1 cellular context compared by ENCODE assay signal in genomic region chr14:34722723-34723545, GRCh38.
TF ChIP-seq lines count a peak whose summit lies in the region.

No MANE protein-coding gene starts in this region.

TF ChIP-seq in HepG2, 621 proteins besides CTCF, POLR2A, EP300 and RAD21 (continued from another document and continues in another):
- TF ChIP-seq, protein P1, sequence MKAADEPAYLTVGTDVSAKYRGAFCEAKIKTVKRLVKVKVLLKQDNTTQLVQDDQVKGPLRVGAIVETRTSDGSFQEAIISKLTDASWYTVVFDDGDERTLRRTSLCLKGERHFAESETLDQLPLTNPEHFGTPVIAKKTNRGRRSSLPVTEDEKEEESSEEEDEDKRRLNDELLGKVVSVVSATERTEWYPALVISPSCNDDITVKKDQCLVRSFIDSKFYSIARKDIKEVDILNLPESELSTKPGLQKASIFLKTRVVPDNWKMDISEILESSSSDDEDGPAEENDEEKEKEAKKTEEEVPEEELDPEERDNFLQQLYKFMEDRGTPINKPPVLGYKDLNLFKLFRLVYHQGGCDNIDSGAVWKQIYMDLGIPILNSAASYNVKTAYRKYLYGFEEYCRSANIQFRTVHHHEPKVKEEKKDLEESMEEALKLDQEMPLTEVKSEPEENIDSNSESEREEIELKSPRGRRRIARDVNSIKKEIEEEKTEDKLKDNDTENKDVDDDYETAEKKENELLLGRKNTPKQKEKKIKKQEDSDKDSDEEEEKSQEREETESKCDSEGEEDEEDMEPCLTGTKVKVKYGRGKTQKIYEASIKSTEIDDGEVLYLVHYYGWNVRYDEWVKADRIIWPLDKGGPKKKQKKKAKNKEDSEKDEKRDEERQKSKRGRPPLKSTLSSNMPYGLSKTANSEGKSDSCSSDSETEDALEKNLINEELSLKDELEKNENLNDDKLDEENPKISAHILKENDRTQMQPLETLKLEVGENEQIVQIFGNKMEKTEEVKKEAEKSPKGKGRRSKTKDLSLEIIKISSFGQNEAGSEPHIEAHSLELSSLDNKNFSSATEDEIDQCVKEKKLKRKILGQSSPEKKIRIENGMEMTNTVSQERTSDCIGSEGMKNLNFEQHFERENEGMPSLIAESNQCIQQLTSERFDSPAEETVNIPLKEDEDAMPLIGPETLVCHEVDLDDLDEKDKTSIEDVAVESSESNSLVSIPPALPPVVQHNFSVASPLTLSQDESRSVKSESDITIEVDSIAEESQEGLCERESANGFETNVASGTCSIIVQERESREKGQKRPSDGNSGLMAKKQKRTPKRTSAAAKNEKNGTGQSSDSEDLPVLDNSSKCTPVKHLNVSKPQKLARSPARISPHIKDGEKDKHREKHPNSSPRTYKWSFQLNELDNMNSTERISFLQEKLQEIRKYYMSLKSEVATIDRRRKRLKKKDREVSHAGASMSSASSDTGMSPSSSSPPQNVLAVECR (CRISPR knock-in tag; IDR thresholded peaks at IDR 0.05; ENCODE audit: borderline replicate concordance), result peak; percentile 19; the same call in 1 of the 2 replicates
- no peak for TF ChIP-seq DBP (CRISPR knock-in tag; IDR thresholded peaks at IDR 0.05; ENCODE audit: not compliant biosample characterization)
- TF ChIP-seq ZNF12 (CRISPR knock-in tag; IDR thresholded peaks at IDR 0.05), result no peak
- no peak for TF ChIP-seq ZNF354B (CRISPR knock-in tag; IDR thresholded peaks at IDR 0.05)
- TF ChIP-seq ZNF580 (CRISPR knock-in tag; IDR thresholded peaks at IDR 0.05; ENCODE audit: borderline replicate concordance, low read depth), result peak; percentile 76
- TF ChIP-seq SAP130 (CRISPR knock-in tag; IDR thresholded peaks at IDR 0.05; ENCODE audit: low read depth), result peak; percentile 52; the same call in 1 of the 2 replicates
- TF ChIP-seq, protein P2, sequence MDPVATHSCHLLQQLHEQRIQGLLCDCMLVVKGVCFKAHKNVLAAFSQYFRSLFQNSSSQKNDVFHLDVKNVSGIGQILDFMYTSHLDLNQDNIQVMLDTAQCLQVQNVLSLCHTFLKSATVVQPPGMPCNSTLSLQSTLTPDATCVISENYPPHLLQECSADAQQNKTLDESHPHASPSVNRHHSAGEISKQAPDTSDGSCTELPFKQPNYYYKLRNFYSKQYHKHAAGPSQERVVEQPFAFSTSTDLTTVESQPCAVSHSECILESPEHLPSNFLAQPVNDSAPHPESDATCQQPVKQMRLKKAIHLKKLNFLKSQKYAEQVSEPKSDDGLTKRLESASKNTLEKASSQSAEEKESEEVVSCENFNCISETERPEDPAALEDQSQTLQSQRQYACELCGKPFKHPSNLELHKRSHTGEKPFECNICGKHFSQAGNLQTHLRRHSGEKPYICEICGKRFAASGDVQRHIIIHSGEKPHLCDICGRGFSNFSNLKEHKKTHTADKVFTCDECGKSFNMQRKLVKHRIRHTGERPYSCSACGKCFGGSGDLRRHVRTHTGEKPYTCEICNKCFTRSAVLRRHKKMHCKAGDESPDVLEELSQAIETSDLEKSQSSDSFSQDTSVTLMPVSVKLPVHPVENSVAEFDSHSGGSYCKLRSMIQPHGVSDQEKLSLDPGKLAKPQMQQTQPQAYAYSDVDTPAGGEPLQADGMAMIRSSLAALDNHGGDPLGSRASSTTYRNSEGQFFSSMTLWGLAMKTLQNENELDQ (CRISPR knock-in tag; IDR thresholded peaks at IDR 0.05; ENCODE audit: borderline replicate concordance), result peak; percentile 70; the same call in 1 of the 2 replicates
- TF ChIP-seq MAFF (IDR thresholded peaks at IDR 0.05; ENCODE audit: low read depth, low read length), result no peak
- no peak for TF ChIP-seq ZNF788 (CRISPR knock-in tag; IDR thresholded peaks at IDR 0.05; ENCODE audit: borderline replicate concordance)
- peak; percentile 49; the same call in 1 of the 2 replicates for TF ChIP-seq ZNF605 (CRISPR knock-in tag; IDR thresholded peaks at IDR 0.05)
- no peak for TF ChIP-seq ZNF850 (CRISPR knock-in tag; conservative IDR thresholded peaks at IDR 0.05)
- no peak for TF ChIP-seq KAT7 (CRISPR knock-in tag; IDR thresholded peaks at IDR 0.05; ENCODE audit: borderline replicate concordance)
- TF ChIP-seq ATF7 (IDR thresholded peaks at IDR 0.05), result no peak
- TF ChIP-seq ATF7 (CRISPR knock-in tag; IDR thresholded peaks at IDR 0.05), result no peak
- TF ChIP-seq IRF1 (CRISPR knock-in tag; IDR thresholded peaks at IDR 0.05; ENCODE audit: low read depth), result no peak
- TF ChIP-seq SP140L (CRISPR knock-in tag; IDR thresholded peaks at IDR 0.05; ENCODE audit: borderline replicate concordance), result no peak
- no peak for TF ChIP-seq HOXD1 (CRISPR knock-in tag; IDR thresholded peaks at IDR 0.05)
- TF ChIP-seq LCORL (IDR thresholded peaks at IDR 0.05), result no peak
- TF ChIP-seq LCORL (CRISPR knock-in tag; IDR thresholded peaks at IDR 0.05), result peak; percentile 71; the same call in 1 of the 2 replicates
- TF ChIP-seq JUN (CRISPR knock-in tag; IDR thresholded peaks at IDR 0.05), result no peak
- TF ChIP-seq ONECUT2 (CRISPR knock-in tag; IDR thresholded peaks at IDR 0.05), result no peak
- TF ChIP-seq ZNF577 (CRISPR knock-in tag; IDR thresholded peaks at IDR 0.05; ENCODE audit: borderline replicate concordance, low read depth), result no peak
- TF ChIP-seq U2AF2 (IDR thresholded peaks at IDR 0.05; ENCODE audit: low read depth, low read length), result no peak
- TF ChIP-seq PHF21A (CRISPR knock-in tag; IDR thresholded peaks at IDR 0.05), result no peak
- TF ChIP-seq ZNF768 (CRISPR knock-in tag; IDR thresholded peaks at IDR 0.05), result no peak
- no peak for TF ChIP-seq FOXO4 (CRISPR knock-in tag; conservative IDR thresholded peaks at IDR 0.05)
- no peak for TF ChIP-seq ARNT (IDR thresholded peaks at IDR 0.05)
- no peak for TF ChIP-seq SETDB1 (CRISPR knock-in tag; IDR thresholded peaks at IDR 0.05; ENCODE audit: borderline replicate concordance)
- 0 out of 2 replicates have a peak, but pooled peaks have one; percentile 21 for TF ChIP-seq ETV6 (CRISPR knock-in tag; conservative IDR thresholded peaks at IDR 0.05)
- 0 out of 2 replicates have a peak, but pooled peaks have one; percentile 16 for TF ChIP-seq ZNF800 (CRISPR knock-in tag; IDR thresholded peaks at IDR 0.05)
- TF ChIP-seq SIX4 (CRISPR knock-in tag; IDR thresholded peaks at IDR 0.05), result no peak
- no peak for TF ChIP-seq EHMT2 (IDR thresholded peaks at IDR 0.05; ENCODE audit: borderline replicate concordance, low read depth, low read length)
- no peak for TF ChIP-seq PHF20 (CRISPR knock-in tag; IDR thresholded peaks at IDR 0.05)
- no peak for TF ChIP-seq ZNF124 (CRISPR knock-in tag; IDR thresholded peaks at IDR 0.05)
- TF ChIP-seq GZF1 (CRISPR knock-in tag; IDR thresholded peaks at IDR 0.05), result no peak
- TF ChIP-seq, protein P3, sequence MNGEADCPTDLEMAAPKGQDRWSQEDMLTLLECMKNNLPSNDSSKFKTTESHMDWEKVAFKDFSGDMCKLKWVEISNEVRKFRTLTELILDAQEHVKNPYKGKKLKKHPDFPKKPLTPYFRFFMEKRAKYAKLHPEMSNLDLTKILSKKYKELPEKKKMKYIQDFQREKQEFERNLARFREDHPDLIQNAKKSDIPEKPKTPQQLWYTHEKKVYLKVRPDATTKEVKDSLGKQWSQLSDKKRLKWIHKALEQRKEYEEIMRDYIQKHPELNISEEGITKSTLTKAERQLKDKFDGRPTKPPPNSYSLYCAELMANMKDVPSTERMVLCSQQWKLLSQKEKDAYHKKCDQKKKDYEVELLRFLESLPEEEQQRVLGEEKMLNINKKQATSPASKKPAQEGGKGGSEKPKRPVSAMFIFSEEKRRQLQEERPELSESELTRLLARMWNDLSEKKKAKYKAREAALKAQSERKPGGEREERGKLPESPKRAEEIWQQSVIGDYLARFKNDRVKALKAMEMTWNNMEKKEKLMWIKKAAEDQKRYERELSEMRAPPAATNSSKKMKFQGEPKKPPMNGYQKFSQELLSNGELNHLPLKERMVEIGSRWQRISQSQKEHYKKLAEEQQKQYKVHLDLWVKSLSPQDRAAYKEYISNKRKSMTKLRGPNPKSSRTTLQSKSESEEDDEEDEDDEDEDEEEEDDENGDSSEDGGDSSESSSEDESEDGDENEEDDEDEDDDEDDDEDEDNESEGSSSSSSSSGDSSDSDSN (CRISPR knock-in tag; IDR thresholded peaks at IDR 0.05), result no peak
- no peak for TF ChIP-seq SYNCRIP (IDR thresholded peaks at IDR 0.05; ENCODE audit: insufficient read depth, low read depth, low read length)
- no peak for TF ChIP-seq SCMH1 (CRISPR knock-in tag; IDR thresholded peaks at IDR 0.05; ENCODE audit: borderline replicate concordance)
- TF ChIP-seq NR0B2 (CRISPR knock-in tag; IDR thresholded peaks at IDR 0.05), result no peak
- TF ChIP-seq GABPB1 (CRISPR knock-in tag; IDR thresholded peaks at IDR 0.05), result no peak
- no peak for TF ChIP-seq AGO1 (IDR thresholded peaks at IDR 0.05; ENCODE audit: low read depth, low read length, poor library complexity, severe bottlenecking)
- TF ChIP-seq CEBPG (CRISPR knock-in tag; IDR thresholded peaks at IDR 0.05), result no peak
- no peak for TF ChIP-seq RBAK (CRISPR knock-in tag; IDR thresholded peaks at IDR 0.05)
- no peak for TF ChIP-seq ZFP62 (CRISPR knock-in tag; IDR thresholded peaks at IDR 0.05)
- no peak for TF ChIP-seq ZNF674 (CRISPR knock-in tag; IDR thresholded peaks at IDR 0.05; ENCODE audit: low read depth)
- TF ChIP-seq ZNF629 (CRISPR knock-in tag; conservative IDR thresholded peaks at IDR 0.05), result no peak
- no peak for TF ChIP-seq GPBP1L1 (CRISPR knock-in tag; IDR thresholded peaks at IDR 0.05)
- TF ChIP-seq PCBP1 (IDR thresholded peaks at IDR 0.05; ENCODE audit: borderline replicate concordance, low read depth, low read length), result no peak
- no peak for TF ChIP-seq HES4 (CRISPR knock-in tag; IDR thresholded peaks at IDR 0.05; ENCODE audit: borderline replicate concordance)
- no peak for TF ChIP-seq GATA4 (IDR thresholded peaks at IDR 0.05; ENCODE audit: borderline replicate concordance, low read depth)
